ENCODE assay signal across 14 cellular contexts in genomic region chr1:31828926-31829690, GRCh38. TPM values are rescaled to one million over a fixed set of nuclear protein-coding genes. Genes with fewer than 3 reads are reported as not detected.
DNase-seq lines count a peak whose midpoint lies in the region; ATAC-seq and TF ChIP-seq lines count a peak whose summit lies in the region.
"Had no signal": no experiment of that assay in that cellular context is flagged by ENCODE, and none has a peak within 500 bp of the region (broad histone marks: within the 10 kb centered on the region; RNA-seq: fewer than 3 reads in every experiment).

No MANE protein-coding gene starts in this region.

- H3K9ac ChIP-seq in mesendoderm (ENCODE audit: low read length) = no peak overlapping the region

- DNase-seq in GM23338 (ENCODE audit: low spot score) = no peak
- peak; percentile 54 for DNase-seq in OCI-LY7 (ENCODE audit: low spot score)
- DNase-seq in mesendoderm = no peak
- DNase-seq in osteocyte (ENCODE audit: extremely low spot score, unreplicated experiment) = peak; percentile 62
- no peak for DNase-seq in activated CD4-positive, alpha-beta T cell treated with anti-CD3 and anti-CD28 coated beads for 48 hours
- no peak for DNase-seq in NCI-H1694 treated with DMSO at 0.1 percent for 48 hours (lab: John Stamatoyannopoulos, UW)
- DNase-seq in NCI-H1105 treated with DMSO at 0.1 percent for 48 hours (lab: John Stamatoyannopoulos, UW) = no peak
- DNase-seq: AML-193; GOT3; NCI-H1092 treated with DMSO at 0.1 percent for 48 hours; NCI-H2081 treated with DMSO at 0.1 percent for 48 hours; NK-92 treated with Interleukin-12 subunit alpha and Interleukin-12 subunit beta, amount 100 ng/mL, for 24 hours had no signal

- H3K23ac ChIP-seq in mesendoderm (ENCODE audit: low read length) = peak overlapping the region; percentile 29

- no peak overlapping the region for H2BK15ac ChIP-seq in mesendoderm (replicated peaks; ENCODE audit: low read depth)

- H3K4me2 ChIP-seq in GM23338 (no peak overlapping the region), OCI-LY7 (ENCODE audit: low read length) (peak overlapping the region; percentile 68), mesendoderm (ENCODE audit: low read length) (no peak overlapping the region)

- no peak; the same call in 2 of the 3 replicates for ATAC-seq in GM23338
- ATAC-seq: Right ventricle myocardium inferior had no signal

- H3K9me3 Mint-ChIP-seq in GM23338 (no peaks in the 10 kb centered on the region), osteocyte (ENCODE audit: unreplicated experiment) (no peaks in the 10 kb centered on the region)

- no peak overlapping the region for H3K4ac ChIP-seq in mesendoderm (ENCODE audit: low read depth, low read length)

- no peaks in the 10 kb centered on the region for H4K20me1 ChIP-seq in GM23338 (replicated peaks; ENCODE audit: insufficient read depth)
- no peaks in the 10 kb centered on the region for H4K20me1 ChIP-seq in OCI-LY7 (ENCODE audit: insufficient read depth, low read length)

- H3K79me1 ChIP-seq in mesendoderm (ENCODE audit: low read length) = no peaks in the 10 kb centered on the region

- H3K4me1 Mint-ChIP-seq in GM23338 (no peaks in the 10 kb centered on the region), osteocyte (ENCODE audit: unreplicated experiment) (no peaks in the 10 kb centered on the region)

- no peaks in the 10 kb centered on the region for H3K36me3 Mint-ChIP-seq in GM23338 (ENCODE audit: low read depth)
- H3K36me3 Mint-ChIP-seq in osteocyte (ENCODE audit: unreplicated experiment) = no peaks in the 10 kb centered on the region

- no peak overlapping the region for H2BK120ac ChIP-seq in mesendoderm (ENCODE audit: low read depth, low read length)

- peak overlapping the region; percentile 66 for H2AFZ ChIP-seq in GM23338
- H2AFZ ChIP-seq in OCI-LY7 (ENCODE audit: low read length) = peak overlapping the region; percentile 65

- H3K27ac Mint-ChIP-seq in GM23338 (no peak overlapping the region), osteocyte (ENCODE audit: unreplicated experiment) (no peak overlapping the region)

- H3K4me1 ChIP-seq in GM23338 (ENCODE audit: insufficient read depth) (no peaks in the 10 kb centered on the region), OCI-LY7 (ENCODE audit: insufficient read depth, low read length, poor library complexity, severe bottlenecking) (peaks cover 49% of the 10 kb centered on the region), mesendoderm (ENCODE audit: control insufficient read depth, low read depth, low read length) (no peaks in the 10 kb centered on the region)

- no peaks in the 10 kb centered on the region for H3F3A ChIP-seq in GM23338 (replicated peaks; ENCODE audit: low read depth)

- H3K4me3 Mint-ChIP-seq in GM23338 = no peak overlapping the region
- no peak overlapping the region for H3K4me3 Mint-ChIP-seq in osteocyte (ENCODE audit: unreplicated experiment)

- H3K27ac ChIP-seq in GM23338 (ENCODE audit: low read depth) (no peak overlapping the region), OCI-LY7 (ENCODE audit: low read depth, low read length, poor library complexity, severe bottlenecking) (peak overlapping the region; percentile 95), mesendoderm (ENCODE audit: low read depth, low read length) (no peak overlapping the region)

- no peak overlapping the region for H2BK5ac ChIP-seq in mesendoderm (ENCODE audit: low read length)

- H3K18ac ChIP-seq in mesendoderm (ENCODE audit: low read length) = no peak overlapping the region

- H3K36me3 ChIP-seq in GM23338 (ENCODE audit: insufficient read depth) = no peaks in the 10 kb centered on the region
- H3K36me3 ChIP-seq in OCI-LY7 (ENCODE audit: insufficient read depth, low read length) = no peaks in the 10 kb centered on the region
- H3K36me3 ChIP-seq in mesendoderm (ENCODE audit: control insufficient read depth, insufficient read depth, low read length) = no peaks in the 10 kb centered on the region

- POLR2A ChIA-PET in OCI-LY7 (lab: Charles Lee) = interaction anchor here (0.9 to 2.9 kb wide), 2 partner anchors 9 to 15 kb away, joined by 6 to 17 read pairs; partner anchors contain the start of gene SPOCD1

- no peaks in the 10 kb centered on the region for H3K79me2 ChIP-seq in GM23338 (replicated peaks; ENCODE audit: insufficient read depth)
- no peaks in the 10 kb centered on the region for H3K79me2 ChIP-seq in OCI-LY7 (ENCODE audit: insufficient read depth, low read depth, low read length)
- no peaks in the 10 kb centered on the region for H3K79me2 ChIP-seq in mesendoderm (ENCODE audit: control insufficient read depth, insufficient read depth, low read length)

- no peak overlapping the region for H4K8ac ChIP-seq in mesendoderm (ENCODE audit: low read depth, low read length)

- no peak overlapping the region for H3K56ac ChIP-seq in mesendoderm (ENCODE audit: low read length)

- H3K27me3 Mint-ChIP-seq in GM23338 (ENCODE audit: insufficient read depth, low read depth, poor library complexity) (peaks cover 10% of the 10 kb centered on the region), osteocyte (ENCODE audit: unreplicated experiment) (peaks cover 6% of the 10 kb centered on the region)

- H3K4me3 ChIP-seq in GM23338 (no peak overlapping the region), OCI-LY7 (ENCODE audit: low read depth, low read length, poor library complexity, severe bottlenecking) (peak overlapping the region; percentile 24), mesendoderm (ENCODE audit: low read length) (no peak overlapping the region)
- H3K4me3 ChIP-seq: GM12878 had no signal

- H2AK5ac ChIP-seq in mesendoderm (ENCODE audit: low read length) = no peak overlapping the region

- TF ChIP-seq CTCF in GM23338 (conservative IDR thresholded peaks at IDR 0.05; ENCODE audit: low read depth in 2 of 2) (no peak), OCI-LY7 (conservative IDR thresholded peaks at IDR 0.05; ENCODE audit: low read length) (no peak), osteocyte (IDR thresholded peaks at IDR 0.05) (no peak)

- BruUV-seq in OCI-LY7 (replicated peaks; lab: Mats Ljungman, UMichigan) = no TSS peak

- H3K9me3 ChIP-seq in OCI-LY7 (ENCODE audit: low read length) = no peaks in the 10 kb centered on the region

- H3K9me2 ChIP-seq in GM23338 (ENCODE audit: insufficient read depth) = no peaks in the 10 kb centered on the region
- H3K9me2 ChIP-seq in OCI-LY7 (ENCODE audit: insufficient read depth, low read length) = no peaks in the 10 kb centered on the region

- intact Hi-C loops in OCI-LY7 (cut with micrococcal nuclease; ENCODE audit: unreplicated experiment) = no loop called here

- WGBS in mesendoderm (ENCODE audit: extremely low coverage, insufficient coverage, low lambda C conversion rate) = no CpG with 5 or more reads among the region's 15 CpGs

- H3K27me3 ChIP-seq in GM23338 (ENCODE audit: insufficient read depth) (no peaks in the 10 kb centered on the region), mesendoderm (ENCODE audit: insufficient read depth, low read length, poor library complexity) (no peaks in the 10 kb centered on the region)

- CTCF ChIA-PET in OCI-LY7 (lab: Charles Lee; ENCODE audit: unreplicated experiment) = interaction anchor here (0.6 to 0.7 kb wide), 2 partner anchors 82 to 677 kb away, joined by 3 read pairs; no protein-coding TSS in a partner anchor

- H4K5ac ChIP-seq in mesendoderm (ENCODE audit: low read length) = no peak overlapping the region

TF ChIP-seq in GM23338, 12 proteins besides CTCF, POLR2A, EP300 and RAD21 (continues in another document):
- TF ChIP-seq JUNB (IDR thresholded peaks at IDR 0.05; ENCODE audit: unreplicated experiment) = no peak
- TF ChIP-seq ZNF114 (CRISPR knock-in tag; IDR thresholded peaks at IDR 0.05) = no peak
- TF ChIP-seq ETS1 (IDR thresholded peaks at IDR 0.05) = no peak
- no peak for TF ChIP-seq EZH2phosphoT487 (IDR thresholded peaks at IDR 0.05; ENCODE audit: unreplicated experiment)
- no peak for TF ChIP-seq NANOG (IDR thresholded peaks at IDR 0.05; ENCODE audit: borderline replicate concordance)

RNA-seq across cellular contexts. Expression of gene SPOCD1, which starts 13.3 kb away (rescaled TPM):
- 1.3 and 2.9 TPM in 2 replicates for total RNA-seq in GM23338 (2014; rRNA removed; shearing (Covaris generic))
- 0.68 and 0.73 TPM in 2 replicates for polyA plus RNA-seq in GM23338 (2016; fragmentation: Nextera tagmentation; extraction: Ambion mirVana)
- total RNA-seq in OCI-LY7 (2014; rRNA removed; shearing (Covaris generic)) = 0.60 and 0.85 TPM in 2 replicates
- total RNA-seq in OCI-LY7 (2022) = 1.0 and 1.1 TPM in 2 replicates
- polyA plus RNA-seq in mesendoderm (2013, experiment 1 of 2) = 0.37 TPM
- polyA plus RNA-seq in mesendoderm (2013, experiment 2 of 2) = 0.35 TPM
- 0.44 and 0.67 TPM in 2 replicates for total RNA-seq in osteocyte
- total RNA-seq: Right ventricle myocardium inferior had no signal

Comparison
In these comparisons a context has a peak if more than half of its experiments do, and no peak if none do; other contexts are left out.
1. DNase-seq: peak in OCI-LY7 (single experiment) and osteocyte (single experiment); none in GM23338 (single experiment), mesendoderm (single experiment), activated CD4-positive, alpha-beta T cell treated with anti-CD3 and anti-CD28 coated beads for 48 hours (single experiment), NCI-H1694 treated with DMSO at 0.1 percent for 48 hours (single experiment) and NCI-H1105 treated with DMSO at 0.1 percent for 48 hours (single experiment).